22 cellular contexts compared by ENCODE assay signal in genomic region chr1:58443986-58444603, GRCh38.
"Had no signal": no experiment of that assay in that cellular context is flagged by ENCODE, and none has a peak within 500 bp of the region (broad histone marks: within the 10 kb centered on the region; RNA-seq: fewer than 3 reads in every experiment).

No MANE protein-coding gene starts in this region.

- FAIRE-seq: endothelial cell of umbilical vein, small intestine had no signal

- H3K4me2 ChIP-seq: hepatocyte, neural progenitor cell had no signal

- H3K36me3 ChIP-seq: esophagus muscularis mucosa, neural progenitor cell, right atrium auricular region, upper lobe of left lung had no signal

- H3K4me1 ChIP-seq: esophagus muscularis mucosa, right atrium auricular region, upper lobe of left lung had no signal

- H3K27ac ChIP-seq: esophagus muscularis mucosa, hepatocyte, neural progenitor cell, right atrium auricular region, testis, upper lobe of left lung, VCaP had no signal

- H3K4me3 ChIP-seq: esophagus muscularis mucosa, hepatocyte, neural progenitor cell, right atrium auricular region, testis, upper lobe of left lung had no signal

- H3K9ac ChIP-seq: neural progenitor cell had no signal

- H2AFZ ChIP-seq: hepatocyte, neural progenitor cell had no signal

- H3K9me3 ChIP-seq: esophagus muscularis mucosa, right atrium auricular region, testis, upper lobe of left lung had no signal

- ATAC-seq: activated T-cell treated with anti-CD3 and anti-CD28 coated beads, Interleukin-2, amount 50 U/mL, for 4 hours; left cardiac atrium; naive thymus-derived CD4-positive, alpha-beta T cell; stimulated activated effector memory CD8-positive, alpha-beta T cell treated with anti-CD3 and anti-CD28 coated beads, Interleukin-12 subunit alpha, Interleukin-12 subunit beta, amount 100 ng/mL, for 72 hours had no signal

- H3K27me3 ChIP-seq: esophagus muscularis mucosa, hepatocyte, neural progenitor cell, right atrium auricular region, testis, upper lobe of left lung had no signal

- DNase-seq: activated CD4-positive, alpha-beta T cell treated with anti-CD3 and anti-CD28 coated beads, Interleukin-2, amount 50 U/mL, for 1 hour; activated CD4-positive, CD25-positive, alpha-beta regulatory T cell treated with anti-CD3 and anti-CD28 coated beads, Interleukin-2, amount 50 U/mL, for 72 hours; activated CD8-positive, alpha-beta memory T cell treated with anti-CD3 and anti-CD28 coated beads, Interleukin-2, amount 50 U/mL, for 4 hours; activated naive CD4-positive, alpha-beta T cell treated with anti-CD3 and anti-CD28 coated beads for 36 hours; activated T-cell treated with anti-CD3 and anti-CD28 coated beads, Interleukin-2, amount 50 U/mL, for 4 hours; aorta; effector CD8-positive, alpha-beta T cell; left cardiac atrium; mesenchymal stem cell; naive thymus-derived CD4-positive, alpha-beta T cell; small intestine; stimulated activated CD4-positive, alpha-beta T cell treated with anti-CD3 and anti-CD28 coated beads, Interleukin-15, amount 100 ng/mL, for 24 hours; stimulated activated CD4-positive, alpha-beta T cell treated with anti-CD3 and anti-CD28 coated beads, Interleukin-4, amount 100 ng/mL, for 1 hour; testis; upper lobe of left lung had no signal

- H3K79me2 ChIP-seq: hepatocyte had no signal
